16 cellular contexts compared by ENCODE assay signal in genomic region chr2:240248981-240249422, GRCh38.
DNase-seq lines count a peak whose midpoint lies in the region; ATAC-seq, FAIRE-seq and TF ChIP-seq lines count a peak whose summit lies in the region.
"Had no signal": no experiment of that assay in that cellular context is flagged by ENCODE, and none has a peak within 500 bp of the region (broad histone marks: within the 10 kb centered on the region; RNA-seq: fewer than 3 reads in every experiment).

No MANE protein-coding gene starts in this region.

- DNase-seq in right atrium auricular region (ENCODE audit: low spot score) (peak; percentile 50), Right ventricle myocardium superior (no peak), neural progenitor cell (ENCODE audit: low spot score) (no peak), ureter (ENCODE audit: low spot score) (peak; percentile 40), hypothalamus (lab: John Stamatoyannopoulos, UW) (no peak), NCI-H2227 (lab: John Stamatoyannopoulos, UW; ENCODE audit: unreplicated experiment) (no peak), frontal cortex (ENCODE audit: low spot score in 2 of 2) (no peak)
- DNase-seq: activated CD4-positive, alpha-beta T cell treated with anti-CD3 and anti-CD28 coated beads, Interleukin-2, amount 50 U/mL, for 48 hours; cortex of kidney; foreskin keratinocyte; mammary epithelial cell; NCI-H1417; NCI-H2171 treated with DMSO at 0.1 percent for 48 hours; stimulated activated CD4-positive, alpha-beta T cell treated with anti-CD3 and anti-CD28 coated beads, Interleukin-1b, Interleukin-23, amount 100 ng/mL, for 48 hours had no signal

- H3K36me3 ChIP-seq in right atrium auricular region (no peaks in the 10 kb centered on the region), neural progenitor cell (no peaks in the 10 kb centered on the region)
- H3K36me3 ChIP-seq: right lobe of liver had no signal

- no peak for FAIRE-seq in frontal cortex (lab: Jason Lieb, UNC)

- no peak for ATAC-seq in Right ventricle myocardium superior (ENCODE audit: poor library complexity)
- ATAC-seq: foreskin keratinocyte, right lobe of liver had no signal

- intact Hi-C loops in Right ventricle myocardium superior (cut with DNase I), result no loop called here

- H3K4me1 Mint-ChIP-seq in neural progenitor cell, result peaks cover 29% of the 10 kb centered on the region

- H3K36me3 Mint-ChIP-seq in neural progenitor cell, result no peaks in the 10 kb centered on the region

- no peak for TF ChIP-seq CTCF in right atrium auricular region (IDR thresholded peaks at IDR 0.05)
- TF ChIP-seq CTCF in neural progenitor cell (IDR thresholded peaks at IDR 0.05), result no peak

- no peak overlapping the region for H3K4me3 Mint-ChIP-seq in neural progenitor cell

- no peaks in the 10 kb centered on the region for H3K9me3 ChIP-seq in right atrium auricular region
- no peaks in the 10 kb centered on the region for H3K9me3 ChIP-seq in neural progenitor cell (ENCODE audit: low read depth)
- H3K9me3 ChIP-seq: right lobe of liver had no signal

- H3K27ac ChIP-seq in right atrium auricular region (peak overlapping the region in 1 of 2 donors; percentile 87), cingulate gyrus (ENCODE audit: low read depth, low read length) (peak overlapping the region; percentile 78), neural progenitor cell (no peak overlapping the region)
- H3K27ac ChIP-seq: foreskin keratinocyte, right lobe of liver had no signal

- H3K4me2 ChIP-seq in neural progenitor cell, result no peak overlapping the region

- H3K27me3 ChIP-seq in right atrium auricular region, result no peaks in the 10 kb centered on the region
- H3K27me3 ChIP-seq in neural progenitor cell, result no peaks in the 10 kb centered on the region
- H3K27me3 ChIP-seq: foreskin keratinocyte, right lobe of liver had no signal

- H3K4me1 ChIP-seq in right atrium auricular region, result peaks cover 0 to 43% of the 10 kb centered on the region in 2 donors
- H3K4me1 ChIP-seq in neural progenitor cell, result peaks cover 19% of the 10 kb centered on the region
- H3K4me1 ChIP-seq: foreskin keratinocyte had no signal

- no peak overlapping the region for H2AFZ ChIP-seq in neural progenitor cell (replicated peaks)

- H4K20me1 ChIP-seq in neural progenitor cell (ENCODE audit: low read depth), result no peaks in the 10 kb centered on the region

- H3K79me2 ChIP-seq in neural progenitor cell (ENCODE audit: low read depth), result no peaks in the 10 kb centered on the region

- no peak overlapping the region for H3K9ac ChIP-seq in neural progenitor cell

- H3K27ac Mint-ChIP-seq in neural progenitor cell, result peak overlapping the region; percentile 76

- H3K27me3 Mint-ChIP-seq in neural progenitor cell (ENCODE audit: insufficient read depth, low read depth), result peaks cover 4% of the 10 kb centered on the region

- H3K4me3 ChIP-seq in right atrium auricular region (no peak overlapping the region), neural progenitor cell (no peak overlapping the region)
- H3K4me3 ChIP-seq: right lobe of liver had no signal

- H3K9me3 Mint-ChIP-seq in neural progenitor cell, result peaks cover 2% of the 10 kb centered on the region

- H3F3A ChIP-seq in neural progenitor cell (ENCODE audit: low read depth), result no peaks in the 10 kb centered on the region

Comparison
In these comparisons a context has a peak if more than half of its experiments do, and no peak if none do; other contexts are left out.
1. DNase-seq: peak in right atrium auricular region (single experiment) and ureter (single experiment); none in Right ventricle myocardium superior (single experiment), neural progenitor cell (single experiment), hypothalamus (0 of 51), NCI-H2227 (single experiment) and frontal cortex (0 of 2).